Comparison of ENCODE assay signal across 1 cellular context in the genomic region with DNA sequence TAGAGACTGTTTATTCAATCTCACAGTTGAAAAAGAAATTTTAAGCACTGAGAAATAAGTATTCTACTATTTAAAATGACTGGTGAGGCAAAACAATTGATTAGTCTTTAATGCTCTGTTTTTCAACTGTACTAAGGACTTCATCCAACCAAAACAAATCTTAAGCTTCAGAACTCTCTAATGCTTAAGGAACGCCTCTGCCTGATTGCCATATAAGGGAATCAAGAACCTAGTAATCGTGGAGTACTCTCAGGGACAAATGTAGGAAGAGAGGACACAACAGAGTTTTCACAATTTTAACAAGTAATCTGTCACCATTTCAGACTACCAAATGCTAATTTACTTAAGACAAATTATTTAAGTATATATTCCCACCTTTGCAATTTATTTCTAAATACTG.
TF ChIP-seq lines count a peak whose summit lies in the region.

No MANE protein-coding gene starts in this region.

TF ChIP-seq in HepG2, 621 proteins besides CTCF, POLR2A, EP300 and RAD21:
- peak; percentile 87 for TF ChIP-seq SRF (IDR thresholded peaks at IDR 0.05; ENCODE audit: low read depth, low read length)
- TF ChIP-seq PCBP1 (IDR thresholded peaks at IDR 0.05; ENCODE audit: borderline replicate concordance, low read depth, low read length) = no peak
